In the genomic region with DNA sequence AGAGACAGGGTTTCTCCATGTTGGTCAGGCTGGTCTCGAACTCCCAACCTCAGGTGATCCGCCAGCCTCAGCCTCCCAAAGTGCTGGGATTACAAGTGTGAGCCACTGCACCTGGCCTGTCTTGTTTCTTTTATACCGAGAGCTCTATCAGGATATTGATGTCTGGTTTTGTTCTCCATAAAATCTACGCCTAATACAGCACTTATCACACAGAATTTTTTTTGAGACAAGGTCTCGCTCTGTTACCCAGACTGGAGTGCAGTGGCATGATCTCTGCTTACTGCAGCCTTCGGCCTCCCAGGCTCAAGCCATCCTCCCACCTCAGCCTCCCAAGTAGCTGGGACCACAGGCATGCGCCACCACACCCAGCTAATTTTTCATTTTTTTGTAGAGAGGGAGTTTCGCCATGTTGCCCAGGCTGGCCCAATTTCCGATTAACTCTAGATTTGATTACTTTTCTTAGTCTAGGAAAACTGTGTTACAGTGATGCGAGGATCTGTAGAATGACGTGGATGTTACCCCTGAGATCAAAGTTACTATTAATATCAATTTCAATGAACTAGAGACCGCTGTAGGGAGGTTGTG, we compare ENCODE assay signal across 7 cellular contexts. TPM values are rescaled to one million over a fixed set of nuclear protein-coding genes. Genes with fewer than 3 reads are reported as not detected.
DNase-seq lines count a peak whose midpoint lies in the region; ATAC-seq and TF ChIP-seq lines count a peak whose summit lies in the region.
"Not testable (repeated sequence)": the region's sequence is repeated elsewhere in the genome, so short reads cannot be mapped to it uniquely, and the experiment has no call there.
"Had no signal": no experiment of that assay in that cellular context is flagged by ENCODE, and none has a peak within 500 bp of the region (broad histone marks: within the 10 kb centered on the region; RNA-seq: fewer than 3 reads in every experiment).

No MANE protein-coding gene starts in this region.

- POLR2A ChIA-PET in Panc1 (lab: Charles Lee) = not testable (repeated sequence)

- not testable (repeated sequence) for TF ChIP-seq CTCF in Panc1 (IDR thresholded peaks at IDR 0.05); ascending aorta (IDR thresholded peaks at IDR 0.05); glutamatergic neuron (IDR thresholded peaks at IDR 0.05; ENCODE audit: partially characterized antibody, unreplicated experiment); nephron (IDR thresholded peaks at IDR 0.05; ENCODE audit: unreplicated experiment in 3 of 3); thyroid gland (IDR thresholded peaks at IDR 0.05)

- intact Hi-C loops in Panc1 (cut with micrococcal nuclease; ENCODE audit: unreplicated experiment); ascending aorta (cut with DNase I): not testable (repeated sequence)
- intact Hi-C loops in thyroid gland (cut with DNase I) = loop anchor here (10.0 kb wide), 1 partner anchor 54 kb away; no protein-coding TSS in a partner anchor

- H3K27ac Mint-ChIP-seq in glutamatergic neuron (ENCODE audit: unreplicated experiment) (peak overlapping the region; percentile 91), nephron (peak overlapping the region; percentile 58 to 95 (median 90))

- H3K4me3 Mint-ChIP-seq in glutamatergic neuron (ENCODE audit: unreplicated experiment) = peak overlapping the region; percentile 86
- peak overlapping the region; percentile 84 to 96 (median 85) for H3K4me3 Mint-ChIP-seq in nephron

- H3K36me3 Mint-ChIP-seq in glutamatergic neuron (ENCODE audit: unreplicated experiment) = not testable (repeated sequence)
- H3K36me3 Mint-ChIP-seq in nephron (ENCODE audit: low read depth) = peaks cover 11% of the 10 kb centered on the region

- H3K27me3 ChIP-seq in Panc1 (ENCODE audit: control insufficient read depth, insufficient read depth, low read length); ascending aorta; thyroid gland: not testable (repeated sequence)

- WGBS in thyroid gland, 2 donors = 84 to 86% methylated on average over 12 of the region's 12 CpGs

- not testable (repeated sequence) for H3K27me3 Mint-ChIP-seq in glutamatergic neuron (ENCODE audit: unreplicated experiment); nephron (ENCODE audit: low read depth)

- not testable (repeated sequence) for BruUV-seq in Panc1 (replicated peaks; lab: Mats Ljungman, UMichigan)

- not testable (repeated sequence) for H3K9me3 Mint-ChIP-seq in glutamatergic neuron (ENCODE audit: unreplicated experiment); nephron

- not testable (repeated sequence) for H3K9me3 ChIP-seq in Panc1 (ENCODE audit: control insufficient read depth, insufficient read depth, low read depth, low read length); ascending aorta; thyroid gland

- not testable (repeated sequence) for H3K36me3 ChIP-seq in Panc1 (ENCODE audit: control insufficient read depth, insufficient read depth, low read length); thyroid gland
- peaks cover 9 to 13% of the 10 kb centered on the region in 2 donors for H3K36me3 ChIP-seq in ascending aorta

- in situ Hi-C loops in Panc1 (cut with HindIII; ENCODE audit: low pct_unique_long_range_greater_than_20kb, low sequenced_read_pairs) = not testable (repeated sequence)

- H3K27ac ChIP-seq in Panc1 (ENCODE audit: low read length) = peak overlapping the region; percentile 86
- peak overlapping the region; percentile 61 to 81 for H3K27ac ChIP-seq in ascending aorta
- H3K27ac ChIP-seq in thyroid gland = peak overlapping the region in 2 of 3 donors; percentile 63 to 81

- CTCF ChIA-PET in Panc1 (lab: Charles Lee) = not testable (repeated sequence)

- ATAC-seq in GM18909 (IDR thresholded peaks at IDR 0.05; ENCODE audit: poor library complexity, unreplicated experiment) = peak; percentile 11
- not testable (repeated sequence) for ATAC-seq in Panc1

- peaks cover 10% of the 10 kb centered on the region for H3K4me1 Mint-ChIP-seq in glutamatergic neuron (ENCODE audit: low read depth, unreplicated experiment)
- H3K4me1 Mint-ChIP-seq in nephron = peaks cover 27% of the 10 kb centered on the region

- H3K4me3 ChIP-seq in Panc1 (ENCODE audit: low read depth in 2 of 2, low read length in 2 of 2) (peak overlapping the region in 1 of 2 experiments; percentile 75; a peak in 2 of 4 replicates), ascending aorta (peak overlapping the region; percentile 83 to 98), thyroid gland (replicated peaks in 1 of 3) (peak overlapping the region in 2 of 3 donors; percentile 41 to 66)

- TF ChIP-seq POLR2A in thyroid gland (IDR thresholded peaks at IDR 0.05) = not testable (repeated sequence)

- DNase-seq in Panc1 (ENCODE audit: low read depth, low spot score); ascending aorta (ENCODE audit: low spot score in 2 of 2); glutamatergic neuron; thyroid gland: not testable (repeated sequence)

- H3K4me1 ChIP-seq in Panc1 (ENCODE audit: control insufficient read depth, insufficient read depth, low read length) = not testable (repeated sequence)
- peaks cover 0 to 12% of the 10 kb centered on the region in 2 donors for H3K4me1 ChIP-seq in ascending aorta
- peaks cover 9 to 13% of the 10 kb centered on the region in 2 donors for H3K4me1 ChIP-seq in thyroid gland

RNA-seq across cellular contexts. Expression of a gene that starts 0.5 kb away (rescaled TPM):
- total RNA-seq in Panc1 (2021; ENCODE audit: unreplicated experiment) = 89.5 TPM
- 97.1 TPM for polyA plus RNA-seq in Panc1 (2012; ENCODE audit: insufficient read length)
- total RNA-seq in ascending aorta = 6.6 TPM
- 67.9 TPM for total RNA-seq in glutamatergic neuron (ENCODE audit: unreplicated experiment)
- total RNA-seq in thyroid gland = 100 to 1,000 TPM in 2 of 4 donors, 10 to 100 TPM in 2; 43.7 to 166 (median 76.3) TPM

RNA-seq across cellular contexts. Expression of a gene that starts 7.2 kb away (rescaled TPM):
- 32.9 TPM for total RNA-seq in Panc1 (2021; ENCODE audit: unreplicated experiment)
- 47.8 TPM for polyA plus RNA-seq in Panc1 (2012; ENCODE audit: insufficient read length)
- total RNA-seq in ascending aorta = 178 TPM
- 162 TPM for total RNA-seq in glutamatergic neuron (ENCODE audit: unreplicated experiment)
- total RNA-seq in thyroid gland = 100 to 1,000 TPM in 1 of 4 donors, 10 to 100 TPM in 3; 59.7 to 119 (median 88.5) TPM

RNA-seq across cellular contexts. Expression of a gene that starts 13.9 kb away (rescaled TPM):
- 0.85 TPM for total RNA-seq in Panc1 (2021; ENCODE audit: unreplicated experiment)
- polyA plus RNA-seq in Panc1 (2012; ENCODE audit: insufficient read length) = 1.3 TPM
- total RNA-seq in ascending aorta = 7.6 TPM
- total RNA-seq in glutamatergic neuron (ENCODE audit: unreplicated experiment) = 1.7 TPM
- total RNA-seq in thyroid gland = 10 to 100 TPM in 3 of 4 donors, 1 to 10 TPM in 1; 8.4 to 15.1 (median 13.7) TPM

RNA-seq across cellular contexts. Expression of a gene that starts 42.4 kb away (rescaled TPM):
- 78.3 TPM for total RNA-seq in Panc1 (2021; ENCODE audit: unreplicated experiment)
- 156 TPM for polyA plus RNA-seq in Panc1 (2012; ENCODE audit: insufficient read length)
- total RNA-seq in ascending aorta = 214 TPM
- 15.1 TPM for total RNA-seq in glutamatergic neuron (ENCODE audit: unreplicated experiment)
- total RNA-seq in thyroid gland = 100 to 1,000 TPM; 107 to 143 (median 121) TPM

RNA-seq across cellular contexts. Expression of a gene that starts 53.9 kb away (rescaled TPM):
- total RNA-seq in Panc1 (2021; ENCODE audit: unreplicated experiment) = 0.18 TPM
- 0.31 TPM for polyA plus RNA-seq in Panc1 (2012; ENCODE audit: insufficient read length)
- 1.9 TPM for total RNA-seq in ascending aorta
- total RNA-seq in glutamatergic neuron (ENCODE audit: unreplicated experiment) = 73.2 TPM
- 1 to 10 TPM in 1 of 4 donors, under 1 TPM in 2, not detected in 1; 0.54 to 1.2 (median 0.89) TPM for total RNA-seq in thyroid gland
- total RNA-seq: HT1080 had no signal
